Comparison of ENCODE assay signal across 1 cellular context in genomic region chr1:25820247-25821111, GRCh38.
TF ChIP-seq lines count a peak whose summit lies in the region.

No MANE protein-coding gene starts in this region.

TF ChIP-seq in H1, 55 proteins besides CTCF, POLR2A, EP300 and RAD21:
- TF ChIP-seq HDAC6 (IDR thresholded peaks at IDR 0.05; ENCODE audit: low read depth, low read length) (no peak), KDM4A (IDR thresholded peaks at IDR 0.05; ENCODE audit: low read depth, low read length, severe bottlenecking) (peak; percentile 18), SIRT6 (IDR thresholded peaks at IDR 0.05; ENCODE audit: low read length) (no peak), CTBP2 (IDR thresholded peaks at IDR 0.05; ENCODE audit: borderline replicate concordance, insufficient read depth, insufficient read length, low read length) (peak; percentile 19), CHD2 (IDR thresholded peaks at IDR 0.05; ENCODE audit: low read length) (peak; percentile 71), EZH2 (IDR thresholded peaks at IDR 0.05; ENCODE audit: low read depth, low read length, severe bottlenecking) (no peak), CEBPB (IDR thresholded peaks at IDR 0.05; ENCODE audit: low read depth, low read length) (no peak), SIX5 (IDR thresholded peaks at IDR 0.05; ENCODE audit: low read depth, low read length) (no peak), RBBP5 (IDR thresholded peaks at IDR 0.05; ENCODE audit: borderline replicate concordance, low read depth, low read length) (0 out of 2 replicates have a peak, but pooled peaks have one; percentile 22), NRF1 (IDR thresholded peaks at IDR 0.05; ENCODE audit: low read depth, low read length) (no peak), SIN3A (conservative IDR thresholded peaks at IDR 0.05 in 1 of 2, IDR thresholded peaks at IDR 0.05 in 1 of 2; ENCODE audit: low read depth in 1 of 2, low read length in 2 of 2) (0 out of 4 replicates have a peak, but pooled peaks of 1 of the 2 experiments have one; percentile 24), KDM1A (IDR thresholded peaks at IDR 0.05; ENCODE audit: borderline replicate concordance, low read length) (no peak), CREB1 (IDR thresholded peaks at IDR 0.05) (0 out of 2 replicates have a peak, but pooled peaks have one; percentile 8), E2F6 (IDR thresholded peaks at IDR 0.05) (no peak), TEAD4 (IDR thresholded peaks at IDR 0.05; ENCODE audit: low read depth, low read length) (no peak), HDAC2 (IDR thresholded peaks at IDR 0.05; ENCODE audit: borderline replicate concordance in 1 of 2, low read depth in 2 of 2, low read length in 2 of 2) (peak in 1 of 2 experiments; percentile 83; a peak in 2 of 4 replicates), GABPA (IDR thresholded peaks at IDR 0.05; ENCODE audit: borderline replicate concordance, insufficient read depth, low read length) (no peak), SAP30 (IDR thresholded peaks at IDR 0.05; ENCODE audit: insufficient read depth, insufficient replicate concordance, low read length) (peak; percentile 71)
TF ChIP-seq in H1: peak in this region for 8.
